ENCODE assay signal across 1 cellular context in genomic region chr9:95317893-95318211, GRCh38.
TF ChIP-seq lines count a peak whose summit lies in the region.

No MANE protein-coding gene starts in this region.

TF ChIP-seq in H1, 55 proteins besides CTCF, POLR2A, EP300 and RAD21:
- TF ChIP-seq GABPA (IDR thresholded peaks at IDR 0.05; ENCODE audit: borderline replicate concordance, insufficient read depth, low read length), result no peak
- no peak for TF ChIP-seq BACH1 (IDR thresholded peaks at IDR 0.05; ENCODE audit: low read length)
- no peak for TF ChIP-seq SP2 (IDR thresholded peaks at IDR 0.05; ENCODE audit: low read length)
- TF ChIP-seq SIRT6 (IDR thresholded peaks at IDR 0.05; ENCODE audit: low read length), result no peak
- TF ChIP-seq TAF7 (optimal IDR thresholded peaks at IDR 0.05; ENCODE audit: borderline replicate concordance, low read depth, low read length), result no peak
- no peak for TF ChIP-seq CHD7 (IDR thresholded peaks at IDR 0.05; ENCODE audit: insufficient replicate concordance, low read length)
- TF ChIP-seq SP1 (IDR thresholded peaks at IDR 0.05; ENCODE audit: low read depth, low read length), result no peak
- TF ChIP-seq POLR2AphosphoS5 (IDR thresholded peaks at IDR 0.05; ENCODE audit: low read depth, low read length), result no peak
- no peak for TF ChIP-seq BCL11A (IDR thresholded peaks at IDR 0.05; ENCODE audit: low read depth in 2 of 2, low read length in 2 of 2)
- no peak for TF ChIP-seq JUND (IDR thresholded peaks at IDR 0.05; ENCODE audit: low read length)
- TF ChIP-seq KDM1A (IDR thresholded peaks at IDR 0.05; ENCODE audit: borderline replicate concordance, low read length), result no peak
- TF ChIP-seq FOSL1 (IDR thresholded peaks at IDR 0.05; ENCODE audit: insufficient read depth, low read depth, low read length), result no peak
- TF ChIP-seq CBX8 (IDR thresholded peaks at IDR 0.05; ENCODE audit: borderline replicate concordance, low read depth, low read length), result no peak
- TF ChIP-seq NANOG (IDR thresholded peaks at IDR 0.05; ENCODE audit: insufficient read depth, low read depth, low read length, poor library complexity, severe bottlenecking), result no peak
- no peak; the same call in 1 of the 2 replicates for TF ChIP-seq CHD1 (IDR thresholded peaks at IDR 0.05; ENCODE audit: low read depth, low read length)
- no peak for TF ChIP-seq POU5F1 (IDR thresholded peaks at IDR 0.05; ENCODE audit: low read depth, low read length)
- no peak for TF ChIP-seq RFX5 (IDR thresholded peaks at IDR 0.05; ENCODE audit: borderline replicate concordance, low read depth, low read length)
- no peak for TF ChIP-seq CEBPB (IDR thresholded peaks at IDR 0.05; ENCODE audit: low read depth, low read length)
- no peak for TF ChIP-seq SAP30 (IDR thresholded peaks at IDR 0.05; ENCODE audit: insufficient read depth, insufficient replicate concordance, low read length)
- TF ChIP-seq EZH2 (IDR thresholded peaks at IDR 0.05; ENCODE audit: low read depth, low read length, severe bottlenecking), result no peak
